In the genomic region with DNA sequence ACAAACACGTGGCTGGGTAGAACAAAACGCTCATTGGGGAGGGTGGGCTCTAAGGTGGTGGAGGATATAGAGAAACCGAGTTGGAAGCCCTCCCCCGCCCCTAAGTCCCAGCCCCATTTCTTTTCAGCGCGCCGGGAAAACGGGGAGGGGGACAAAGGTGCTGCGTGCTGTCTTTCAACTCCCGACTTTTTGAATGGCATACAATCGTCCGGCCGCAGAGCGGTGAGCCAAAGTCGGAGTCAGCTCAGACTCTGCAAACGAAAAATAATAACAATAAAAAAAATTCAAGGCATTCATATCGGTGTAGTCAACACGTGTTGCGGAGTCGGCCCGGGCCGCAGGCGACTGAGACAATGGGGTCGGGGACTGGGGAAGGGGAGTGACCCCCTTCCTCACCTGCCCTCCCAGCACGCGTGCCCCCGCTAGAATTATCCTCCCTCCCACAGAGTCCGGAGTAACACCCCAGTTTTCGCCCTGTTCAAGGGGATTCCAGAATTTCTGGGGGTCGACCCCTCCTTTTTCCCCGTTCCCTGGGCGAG, we compare ENCODE assay signal across 9 cellular contexts. TPM values are rescaled to one million over a fixed set of nuclear protein-coding genes. Genes with fewer than 3 reads are reported as not detected.
A peak's percentile ranks its signal among the peaks of the same experiment; 100 is the strongest.
DNase-seq lines count a peak whose midpoint lies in the region; ATAC-seq and TF ChIP-seq lines count a peak whose summit lies in the region.
"Had no signal": no experiment of that assay in that cellular context is flagged by ENCODE, and none has a peak within 500 bp of the region (broad histone marks: within the 10 kb centered on the region; RNA-seq: fewer than 3 reads in every experiment).

No MANE protein-coding gene starts in this region.

- H3K27ac ChIP-seq in osteoblast (ENCODE audit: low read depth, low read length), result no peak overlapping the region

- no peak for TF ChIP-seq CTCF in GM12875 (IDR thresholded peaks at IDR 0.05; ENCODE audit: borderline replicate concordance, insufficient read depth, low read depth, low read length)
- TF ChIP-seq CTCF in NB4 (IDR thresholded peaks at IDR 0.05; ENCODE audit: low read depth, low read length), result no peak
- no peak for TF ChIP-seq CTCF in choroid plexus epithelial cell (conservative IDR thresholded peaks at IDR 0.05; ENCODE audit: low read depth, low read length)
- no peak for TF ChIP-seq CTCF in osteoblast (IDR thresholded peaks at IDR 0.05; ENCODE audit: extremely low read depth, low read depth, low read length)

- DNase-seq in NB4 (ENCODE audit: low read depth) (peak; percentile 70), choroid plexus epithelial cell (ENCODE audit: low read depth) (no peak), osteoblast (ENCODE audit: insufficient read length, low spot score, missing footprints) (no peak), NCI-H2196 treated with DMSO at 0.1 percent for 48 hours (lab: John Stamatoyannopoulos, UW; ENCODE audit: unreplicated experiment) (no peak)

- H3K27me3 ChIP-seq in osteoblast (ENCODE audit: insufficient read depth, low read length), result peaks cover 96% of the 10 kb centered on the region

- peaks cover 13% of the 10 kb centered on the region for H3K4me1 ChIP-seq in osteoblast (ENCODE audit: insufficient read depth, low read length)

- no peak for TF ChIP-seq POLR2A in NB4 (IDR thresholded peaks at IDR 0.05; ENCODE audit: extremely low read depth, insufficient read length)

- H4K20me1 ChIP-seq in osteoblast (ENCODE audit: insufficient read depth, low read length), result no peaks in the 10 kb centered on the region

- ATAC-seq in HG02852 (IDR thresholded peaks at IDR 0.05; ENCODE audit: unreplicated experiment) (no peak), GM21381 (IDR thresholded peaks at IDR 0.05; ENCODE audit: unreplicated experiment) (no peak)

- peak overlapping the region; percentile 79 for H3K4me2 ChIP-seq in osteoblast (ENCODE audit: insufficient read depth, low read length)

- no peaks in the 10 kb centered on the region for H3K36me3 ChIP-seq in osteoblast (ENCODE audit: insufficient read depth, low read length)

- H3K4me3 ChIP-seq in GM12875 (ENCODE audit: low read depth, low read length), result peak overlapping the region; percentile 60
- peak overlapping the region; percentile 97 for H3K4me3 ChIP-seq in NB4 (ENCODE audit: low read depth, low read length)
- H3K4me3 ChIP-seq in choroid plexus epithelial cell (ENCODE audit: low read depth, low read length), result peak overlapping the region; percentile 91
- H3K4me3 ChIP-seq in osteoblast (ENCODE audit: insufficient read depth, low read length), result peak overlapping the region; percentile 79

- H2AFZ ChIP-seq in osteoblast (ENCODE audit: low read length), result no peak overlapping the region

- no peaks in the 10 kb centered on the region for H3K9me3 ChIP-seq in osteoblast (ENCODE audit: low read depth, low read length)

- peaks cover 24% of the 10 kb centered on the region for H3K79me2 ChIP-seq in osteoblast (ENCODE audit: insufficient read depth, low read length)

RNA-seq across cellular contexts. Expression of gene IGF2BP1, which starts 1.8 kb away (rescaled TPM):
- 0.59 and 1.4 TPM in 2 replicates for total RNA-seq in osteoblast

RNA-seq across cellular contexts. Expression of gene GIP, which starts 27.0 kb away (rescaled TPM):
- not detected in 2 replicates for total RNA-seq in osteoblast
- total RNA-seq: fibroblast of lung, skeletal muscle tissue had no signal

RNA-seq across cellular contexts. Expression of gene SNF8, which starts 50.8 kb away (rescaled TPM):
- 63.7 and 72.5 TPM in 2 replicates for total RNA-seq in osteoblast
